Comparison of ENCODE assay signal across 8 cellular contexts in genomic region chr15:49215768-49216739, GRCh38. TPM values are rescaled to one million over a fixed set of nuclear protein-coding genes. Genes with fewer than 3 reads are reported as not detected.
DNase-seq lines count a peak whose midpoint lies in the region; ATAC-seq, FAIRE-seq and TF ChIP-seq lines count a peak whose summit lies in the region.

No MANE protein-coding gene starts in this region.

- whole genome bisulfite sequencing in esophagus squamous epithelium, 2 donors, result 76 to 79% methylated on average over 5 to 6 of the region's 7 CpGs

- peak; percentile 99 for ATAC-seq in GM21576 (IDR thresholded peaks at IDR 0.05; ENCODE audit: unreplicated experiment)
- peak; percentile 43 for ATAC-seq in central memory CD8-positive, alpha-beta T cell (replicated peaks; ENCODE audit: extremely low read depth, poor library complexity, severe bottlenecking)

- H3K4me3 Mint-ChIP-seq in central memory CD8-positive, alpha-beta T cell, result no peak overlapping the region

- intact Hi-C loops in esophagus squamous epithelium (cut with DNase I), result no loop called here

- H3K4me1 Mint-ChIP-seq in central memory CD8-positive, alpha-beta T cell, result peaks cover 39% of the 10 kb centered on the region

- no peak for FAIRE-seq in urothelium cell line (lab: Jason Lieb, UNC)

- peaks cover 0 to 26% (median 0%) of the 10 kb centered on the region in 3 donors for H3K36me3 ChIP-seq in esophagus squamous epithelium

- TF ChIP-seq CTCF in GM13977 (IDR thresholded peaks at IDR 0.05; ENCODE audit: extremely low read depth, insufficient read depth, missing control alignments), result peak; percentile 11
- peak in 3 of 6 experiments; percentile 28 to 49 (median 29) for TF ChIP-seq CTCF in esophagus squamous epithelium (IDR thresholded peaks at IDR 0.05)

- H3K9me3 ChIP-seq in esophagus squamous epithelium, result peaks cover 0 to under 1% (median 0%) of the 10 kb centered on the region in 3 donors

- H3K27me3 Mint-ChIP-seq in central memory CD8-positive, alpha-beta T cell, result no peaks in the 10 kb centered on the region

- no peaks in the 10 kb centered on the region for H3K9me3 Mint-ChIP-seq in central memory CD8-positive, alpha-beta T cell

- TF ChIP-seq POLR2A in esophagus squamous epithelium (IDR thresholded peaks at IDR 0.05), result no peak

- in situ Hi-C loops in GM13977 (cut with MboI; ENCODE audit: low pct_unique_long_range_greater_than_20kb, low sequenced_read_pairs, unreplicated experiment), result no loop called here

- peaks cover 14% of the 10 kb centered on the region for H3K36me3 Mint-ChIP-seq in central memory CD8-positive, alpha-beta T cell (ENCODE audit: insufficient read depth)

- H3K27ac ChIP-seq in esophagus squamous epithelium, result no peak overlapping the region

- peak; percentile 21 for DNase-seq in GM13977 (ENCODE audit: low spot score)
- peak; percentile 65 for DNase-seq in HT-29 (ENCODE audit: low spot score)
- DNase-seq in central memory CD8-positive, alpha-beta T cell (ENCODE audit: low spot score in 2 of 2), result no peak
- DNase-seq in urothelium cell line (ENCODE audit: low spot score), result peak; percentile 10
- DNase-seq in esophagus squamous epithelium (lab: John Stamatoyannopoulos, UW), result no peak
- DNase-seq in activated CD4-positive, CD25-positive, alpha-beta regulatory T cell treated with anti-CD3 and anti-CD28 coated beads, Interleukin-2, amount 50 U/mL, for 72 hours, result no peak
- DNase-seq in NCI-H146 (lab: John Stamatoyannopoulos, UW), result no peak

- H3K4me3 ChIP-seq in esophagus squamous epithelium, result no peak overlapping the region

- H3K27ac Mint-ChIP-seq in central memory CD8-positive, alpha-beta T cell (ENCODE audit: low read depth), result peak overlapping the region; percentile 16

- H3K4me1 ChIP-seq in esophagus squamous epithelium, result peaks cover 0 to 10% (median 0%) of the 10 kb centered on the region in 3 donors

- no peaks in the 10 kb centered on the region for H3K27me3 ChIP-seq in esophagus squamous epithelium

RNA-seq across cellular contexts. Expression of gene GALK2, which starts 46.0 kb away (rescaled TPM):
- 34.7 and 50.4 TPM in 2 replicates for total RNA-seq in HT-29 (2014; rRNA removed; shearing (Covaris generic))
- 10 to 100 TPM in 3 of 4 donors, 1 to 10 TPM in 1; 7.2 to 30.5 (median 21.4) TPM for total RNA-seq in esophagus squamous epithelium

Comparison
In these comparisons a context has a peak if more than half of its experiments do, and no peak if none do; other contexts are left out.
1. DNase-seq: peak in GM13977 (single experiment), HT-29 (single experiment) and urothelium cell line (single experiment); none in central memory CD8-positive, alpha-beta T cell (0 of 2), esophagus squamous epithelium (single experiment), activated CD4-positive, CD25-positive, alpha-beta regulatory T cell treated with anti-CD3 and anti-CD28 coated beads, Interleukin-2, amount 50 U/mL, for 72 hours (single experiment) and NCI-H146 (single experiment).